Comparison of ENCODE assay signal across 8 cellular contexts in the genomic region with DNA sequence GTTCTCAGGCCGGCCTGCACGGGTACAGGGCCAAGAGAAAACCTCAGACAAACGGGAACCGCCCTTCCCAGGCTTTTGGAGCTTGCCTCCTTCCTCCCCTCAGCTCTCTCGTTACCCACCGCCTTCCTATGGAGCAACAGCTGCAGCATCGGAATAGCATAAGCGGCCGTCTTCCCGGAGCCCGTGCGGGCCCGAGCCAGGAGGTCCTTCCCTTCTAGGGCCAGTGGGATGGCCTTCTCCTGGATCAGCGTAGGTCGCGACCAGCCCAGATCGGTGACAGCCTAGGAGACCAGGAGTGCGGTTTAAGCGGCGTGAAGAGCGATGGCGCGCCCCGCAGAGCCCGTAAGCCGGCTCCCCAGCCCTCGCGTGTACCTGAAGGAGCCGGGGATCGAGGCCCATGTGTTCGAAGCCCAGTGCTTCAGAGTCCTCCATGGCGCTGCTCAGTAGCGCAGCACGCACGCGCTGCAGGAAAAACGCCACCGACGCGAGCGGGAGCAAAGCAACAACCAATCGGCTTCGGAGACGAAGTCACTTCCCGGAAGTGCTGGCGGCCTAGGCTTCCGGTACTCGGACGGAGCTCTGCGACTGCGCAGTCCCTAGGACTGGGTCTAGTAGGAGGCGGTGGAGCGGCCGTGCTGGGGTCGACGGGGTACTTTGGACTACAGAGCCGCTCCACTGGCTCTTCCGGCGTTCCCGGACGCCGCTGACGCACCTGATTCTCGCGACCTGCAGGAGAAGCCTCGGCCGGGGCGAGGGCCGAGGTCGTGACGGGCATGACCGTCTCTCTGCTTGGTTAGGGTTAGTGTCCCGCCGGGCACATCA.
DNase-seq lines count a peak whose midpoint lies in the region; ATAC-seq and TF ChIP-seq lines count a peak whose summit lies in the region.

A gene with protein sequence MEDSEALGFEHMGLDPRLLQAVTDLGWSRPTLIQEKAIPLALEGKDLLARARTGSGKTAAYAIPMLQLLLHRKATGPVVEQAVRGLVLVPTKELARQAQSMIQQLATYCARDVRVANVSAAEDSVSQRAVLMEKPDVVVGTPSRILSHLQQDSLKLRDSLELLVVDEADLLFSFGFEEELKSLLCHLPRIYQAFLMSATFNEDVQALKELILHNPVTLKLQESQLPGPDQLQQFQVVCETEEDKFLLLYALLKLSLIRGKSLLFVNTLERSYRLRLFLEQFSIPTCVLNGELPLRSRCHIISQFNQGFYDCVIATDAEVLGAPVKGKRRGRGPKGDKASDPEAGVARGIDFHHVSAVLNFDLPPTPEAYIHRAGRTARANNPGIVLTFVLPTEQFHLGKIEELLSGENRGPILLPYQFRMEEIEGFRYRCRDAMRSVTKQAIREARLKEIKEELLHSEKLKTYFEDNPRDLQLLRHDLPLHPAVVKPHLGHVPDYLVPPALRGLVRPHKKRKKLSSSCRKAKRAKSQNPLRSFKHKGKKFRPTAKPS (minus strand): TSS at position 445 of the 822 bp plus-strand sequence. CDS start 13 bp downstream, at position 432.

- ATAC-seq in HG03439 (IDR thresholded peaks at IDR 0.05; ENCODE audit: unreplicated experiment) = peak; percentile 92

- DNase-seq in AML-193 (lab: John Stamatoyannopoulos, UW) (peak; percentile 91 to 94), NCI-H510A treated with DMSO at 0.1 percent for 48 hours (lab: John Stamatoyannopoulos, UW) (peak; percentile 95), choroid plexus epithelial cell (ENCODE audit: low read depth) (peak; percentile 96), kidney glomerular epithelial cell (lab: John Stamatoyannopoulos, UW) (peak; percentile 80)
- peak; percentile 89 for DNase-seq in activated CD4-positive, alpha-beta T cell treated with anti-CD3 and anti-CD28 coated beads for 24 hours (ENCODE audit: low read depth in 2 of 2)
- DNase-seq in stimulated activated CD4-positive, alpha-beta T cell treated with anti-CD3 and anti-CD28 coated beads, Interleukin-1b, Interleukin-23, amount 100 ng/mL, for 1 hour (ENCODE audit: low read depth in 2 of 2) = peak; percentile 77 to 79

- peak; percentile 98 for TF ChIP-seq POLR2A in GM19193 (IDR thresholded peaks at IDR 0.05; ENCODE audit: extremely low read depth, insufficient read depth, insufficient read length)

- TF ChIP-seq CTCF in choroid plexus epithelial cell (conservative IDR thresholded peaks at IDR 0.05; ENCODE audit: low read depth, low read length) = no peak

- peak within 1 kb of the TSS; percentile 97 for H3K4me3 ChIP-seq in choroid plexus epithelial cell (ENCODE audit: low read depth, low read length)

Comparison
In these comparisons a context has a peak if more than half of its experiments do, and no peak if none do; other contexts are left out.
1. Peak in every context shown above with its lines: DNase-seq, ATAC-seq and H3K4me3 ChIP-seq.